In genomic region chr11:65083834-65084597, GRCh38 we compare ENCODE assay signal across 1 cellular context.
TF ChIP-seq lines count a peak whose summit lies in the region.

A gene with protein sequence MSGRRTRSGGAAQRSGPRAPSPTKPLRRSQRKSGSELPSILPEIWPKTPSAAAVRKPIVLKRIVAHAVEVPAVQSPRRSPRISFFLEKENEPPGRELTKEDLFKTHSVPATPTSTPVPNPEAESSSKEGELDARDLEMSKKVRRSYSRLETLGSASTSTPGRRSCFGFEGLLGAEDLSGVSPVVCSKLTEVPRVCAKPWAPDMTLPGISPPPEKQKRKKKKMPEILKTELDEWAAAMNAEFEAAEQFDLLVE (minus strand): TSS chr11:65084040. CDS start chr11:65083978, 62 bp downstream.
ZFPL1 (plus strand) TSS chr11:65084222; CDS start chr11:65084699, 477 bp downstream.

TF ChIP-seq in IMR-90, 13 proteins besides CTCF, POLR2A, EP300 and RAD21 (continued from another document):
- TF ChIP-seq ELK1 (IDR thresholded peaks at IDR 0.05; ENCODE audit: borderline replicate concordance, low read depth, low read length) (0 out of 2 replicates have a peak, but pooled peaks have one; percentile 9), CHD1 (IDR thresholded peaks at IDR 0.05; ENCODE audit: low read depth, low read length) (no peak), MAFK (IDR thresholded peaks at IDR 0.05; ENCODE audit: low read depth, low read length) (no peak), SMC3 (IDR thresholded peaks at IDR 0.05; ENCODE audit: low read depth, low read length) (no peak), CEBPB (IDR thresholded peaks at IDR 0.05; ENCODE audit: low read depth, low read length) (peak; percentile 36; the same call in 1 of the 2 replicates), NFE2L2 (IDR thresholded peaks at IDR 0.05; ENCODE audit: low read depth, low read length) (no peak), FOS (IDR thresholded peaks at IDR 0.05; ENCODE audit: low read depth, low read length) (no peak), MAZ (IDR thresholded peaks at IDR 0.05; ENCODE audit: borderline replicate concordance, low read depth, low read length) (peak; percentile 69; the same call in 1 of the 2 replicates), RFX5 (IDR thresholded peaks at IDR 0.05; ENCODE audit: low read depth, low read length) (no peak)
- TF ChIP-seq, protein P1, sequence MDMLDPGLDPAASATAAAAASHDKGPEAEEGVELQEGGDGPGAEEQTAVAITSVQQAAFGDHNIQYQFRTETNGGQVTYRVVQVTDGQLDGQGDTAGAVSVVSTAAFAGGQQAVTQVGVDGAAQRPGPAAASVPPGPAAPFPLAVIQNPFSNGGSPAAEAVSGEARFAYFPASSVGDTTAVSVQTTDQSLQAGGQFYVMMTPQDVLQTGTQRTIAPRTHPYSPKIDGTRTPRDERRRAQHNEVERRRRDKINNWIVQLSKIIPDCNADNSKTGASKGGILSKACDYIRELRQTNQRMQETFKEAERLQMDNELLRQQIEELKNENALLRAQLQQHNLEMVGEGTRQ (IDR thresholded peaks at IDR 0.05; ENCODE audit: low read depth, low read length) = peak; percentile 38; the same call in 1 of the 2 replicates
